In genomic region chr18:64380117-64380516, GRCh38 we compare ENCODE assay signal across 13 cellular contexts.
DNase-seq lines count a peak whose midpoint lies in the region; ATAC-seq and TF ChIP-seq lines count a peak whose summit lies in the region.
"Had no signal": no experiment of that assay in that cellular context is flagged by ENCODE, and none has a peak within 500 bp of the region (broad histone marks: within the 10 kb centered on the region; RNA-seq: fewer than 3 reads in every experiment).

No MANE protein-coding gene starts in this region.

- H3K4ac ChIP-seq in neuronal stem cell (ENCODE audit: low read length): no peak overlapping the region

- ATAC-seq in GM19351 (IDR thresholded peaks at IDR 0.05; ENCODE audit: unreplicated experiment) (peak; percentile 99), HG02678 (IDR thresholded peaks at IDR 0.05; ENCODE audit: unreplicated experiment) (peak; percentile 94), HG03432 (IDR thresholded peaks at IDR 0.05; ENCODE audit: unreplicated experiment) (peak; percentile 99)
- no peak for ATAC-seq in naive thymus-derived CD4-positive, alpha-beta T cell

- CTCF ChIA-PET in naive thymus-derived CD4-positive, alpha-beta T cell (lab: Charles Lee): no interaction called here

- H2BK12ac ChIP-seq in neuronal stem cell (ENCODE audit: low read length): no peak overlapping the region

- POLR2A ChIA-PET in naive thymus-derived CD4-positive, alpha-beta T cell (lab: Charles Lee): no interaction called here

- no peak overlapping the region for H2BK5ac ChIP-seq in neuronal stem cell (ENCODE audit: low read length)

- H3K23ac ChIP-seq in neuronal stem cell (ENCODE audit: low read depth, low read length, poor library complexity): no peak overlapping the region

- H3K4me1 Mint-ChIP-seq in naive thymus-derived CD4-positive, alpha-beta T cell: peaks cover 0 to 2% (median 0%) of the 10 kb centered on the region in 7 donors

- no peak overlapping the region for H4K8ac ChIP-seq in neuronal stem cell (ENCODE audit: low read depth, low read length)

- H3K14ac ChIP-seq in neuronal stem cell (ENCODE audit: low read length): no peak overlapping the region

- H2AK5ac ChIP-seq in neuronal stem cell (ENCODE audit: low read depth, low read length): no peak overlapping the region

- H3K36me3 ChIP-seq in GM06990 (ENCODE audit: control insufficient read depth, insufficient read depth, low read length): no peaks in the 10 kb centered on the region
- no peaks in the 10 kb centered on the region for H3K36me3 ChIP-seq in neuronal stem cell (replicated peaks in 1 of 2; ENCODE audit: control insufficient read depth in 2 of 2, insufficient read depth in 2 of 2, low read length in 2 of 2)
- no peaks in the 10 kb centered on the region for H3K36me3 ChIP-seq in naive thymus-derived CD4-positive, alpha-beta T cell (ENCODE audit: control insufficient read depth in 2 of 3, insufficient read depth in 3 of 3, low read length in 3 of 3)
- H3K36me3 ChIP-seq: Peyer's patch had no signal

- H3K4me3 Mint-ChIP-seq in naive thymus-derived CD4-positive, alpha-beta T cell: no peak overlapping the region
- H3K4me3 Mint-ChIP-seq: brain had no signal

- H3K79me1 ChIP-seq in neuronal stem cell (ENCODE audit: low read depth, low read length): no peaks in the 10 kb centered on the region

- H3K27me3 ChIP-seq in GM06990 (replicated peaks; ENCODE audit: control insufficient read depth, insufficient read depth, low read length) (no peaks in the 10 kb centered on the region), neuronal stem cell (ENCODE audit: control insufficient read depth in 3 of 3, insufficient read depth in 3 of 3, low read depth in 1 of 3, low read length in 3 of 3) (no peaks in the 10 kb centered on the region)
- H3K27me3 ChIP-seq in naive thymus-derived CD4-positive, alpha-beta T cell (ENCODE audit: control insufficient read depth in 2 of 2, insufficient read depth in 2 of 2, low read length in 2 of 2): no peaks in the 10 kb centered on the region
- H3K27me3 ChIP-seq: Peyer's patch had no signal

- H3K27me3 Mint-ChIP-seq in naive thymus-derived CD4-positive, alpha-beta T cell: no peaks in the 10 kb centered on the region
- H3K27me3 Mint-ChIP-seq: IgD-negative memory B cell had no signal

- peaks cover 0 to 25% (median 4%) of the 10 kb centered on the region in 11 donors for H3K9me3 Mint-ChIP-seq in naive thymus-derived CD4-positive, alpha-beta T cell

- no peak overlapping the region for H2BK15ac ChIP-seq in neuronal stem cell (ENCODE audit: low read length)

- no peak overlapping the region for H3K9ac ChIP-seq in neuronal stem cell (ENCODE audit: low read depth, low read length, poor library complexity)

- H3K18ac ChIP-seq in neuronal stem cell (ENCODE audit: low read length): no peak overlapping the region

- no peak overlapping the region for H4K91ac ChIP-seq in neuronal stem cell (ENCODE audit: low read depth, low read length, poor library complexity)

- no peaks in the 10 kb centered on the region for H3K36me3 Mint-ChIP-seq in naive thymus-derived CD4-positive, alpha-beta T cell
- H3K36me3 Mint-ChIP-seq: brain had no signal

- H3K4me3 ChIP-seq in GM06990 (replicated peaks; ENCODE audit: low read depth, low read length) (no peak overlapping the region), neuronal stem cell (ENCODE audit: low read length in 2 of 2) (no peak overlapping the region)
- H3K4me3 ChIP-seq in naive thymus-derived CD4-positive, alpha-beta T cell (ENCODE audit: low read length): no peak overlapping the region
- H3K4me3 ChIP-seq: Peyer's patch had no signal

- no peaks in the 10 kb centered on the region for H3K4me1 ChIP-seq in neuronal stem cell (ENCODE audit: control insufficient read depth in 2 of 2, insufficient read depth in 1 of 2, low read depth in 1 of 2, low read length in 2 of 2)
- no peaks in the 10 kb centered on the region for H3K4me1 ChIP-seq in naive thymus-derived CD4-positive, alpha-beta T cell (ENCODE audit: control insufficient read depth in 2 of 2, insufficient read depth in 2 of 2, low read length in 2 of 2)
- H3K4me1 ChIP-seq: Peyer's patch had no signal

- no peak overlapping the region for H2AFZ ChIP-seq in neuronal stem cell (ENCODE audit: low read length)

- DNase-seq in GM06990 (ENCODE audit: extremely low read depth, insufficient read length): peak; percentile 9
- no peak for DNase-seq in NCI-H128 (lab: John Stamatoyannopoulos, UW; ENCODE audit: unreplicated experiment)
- no peak for DNase-seq in neuronal stem cell (ENCODE audit: low spot score)
- no peak for DNase-seq in epidermal melanocyte (ENCODE audit: insufficient read length, low spot score)
- DNase-seq in naive thymus-derived CD4-positive, alpha-beta T cell: no peak
- DNase-seq: NCI-H2107, Peyer's patch had no signal

- no peak overlapping the region for H2BK120ac ChIP-seq in neuronal stem cell (ENCODE audit: low read depth, low read length)

- no peak overlapping the region for H3K27ac Mint-ChIP-seq in naive thymus-derived CD4-positive, alpha-beta T cell
- H3K27ac Mint-ChIP-seq: brain had no signal

- no peak overlapping the region for H3K4me2 ChIP-seq in neuronal stem cell (ENCODE audit: insufficient read depth, low read length, poor library complexity, severe bottlenecking)

- no peak overlapping the region for H3K27ac ChIP-seq in neuronal stem cell (replicated peaks; ENCODE audit: low read length)
- H3K27ac ChIP-seq in naive thymus-derived CD4-positive, alpha-beta T cell (ENCODE audit: low read depth, low read length): no peak overlapping the region
- H3K27ac ChIP-seq: epithelial cell of prostate, Peyer's patch had no signal

- no peak for TF ChIP-seq CTCF in GM06990 (IDR thresholded peaks at IDR 0.05; ENCODE audit: insufficient read depth, low read length, poor library complexity, severe bottlenecking)

- intact Hi-C loops in naive thymus-derived CD4-positive, alpha-beta T cell (cut with micrococcal nuclease): no loop called here

- no CpG with 5 or more reads among the region's 1 CpG for WGBS in neuronal stem cell (ENCODE audit: extremely low coverage in 2 of 2, insufficient read length in 2 of 2, insufficient replicate concordance in 1 of 2), 2 donors

- no peaks in the 10 kb centered on the region for H3K9me3 ChIP-seq in neuronal stem cell (replicated peaks in 1 of 2; ENCODE audit: control insufficient read depth in 2 of 2, insufficient read depth in 1 of 2, low read depth in 1 of 2, low read length in 2 of 2)
- H3K9me3 ChIP-seq in naive thymus-derived CD4-positive, alpha-beta T cell (ENCODE audit: control insufficient read depth in 2 of 3, low read length in 3 of 3): no peaks in the 10 kb centered on the region
- H3K9me3 ChIP-seq: Peyer's patch had no signal
